Comparison of ENCODE assay signal across 8 cellular contexts in genomic region chr22:20393705-20394476, GRCh38. TPM values are rescaled to one million over a fixed set of nuclear protein-coding genes. Genes with fewer than 3 reads are reported as not detected.
DNase-seq lines count a peak whose midpoint lies in the region; ATAC-seq and TF ChIP-seq lines count a peak whose summit lies in the region.

Gene ZNF74 (plus strand): TSS chr22:20394151. CDS start chr22:20394629, 478 bp downstream.

- ATAC-seq in GM19455 (IDR thresholded peaks at IDR 0.05; ENCODE audit: unreplicated experiment) (peak; percentile 74), Panc1 (peak; percentile 97)

- BruUV-seq in Panc1 (replicated peaks; lab: Mats Ljungman, UMichigan), result no TSS peak

- H3K27me3 ChIP-seq in Panc1 (ENCODE audit: control insufficient read depth, insufficient read depth, low read length) (no peaks in the 10 kb centered on the region), esophagus muscularis mucosa (no peaks in the 10 kb centered on the region), mucosa of stomach (ENCODE audit: control insufficient read depth, insufficient read depth, low read length) (no peaks in the 10 kb centered on the region)

- WGBS in esophagus muscularis mucosa, result 5% methylated on average over 16 of the region's 71 CpGs

- peak within 1 kb of the TSS; percentile 74 for H3K9ac ChIP-seq in mucosa of stomach (ENCODE audit: low read length)

- peaks cover 0 to 6% (median 4%) of the 10 kb centered on the region in 7 donors for H3K9me3 Mint-ChIP-seq in CD14-positive monocyte

- TF ChIP-seq CTCF in CD14-positive monocyte (IDR thresholded peaks at IDR 0.05) (no peak), Panc1 (IDR thresholded peaks at IDR 0.05) (no peak), esophagus muscularis mucosa (IDR thresholded peaks at IDR 0.05) (peak in 1 of 3 experiments; percentile 26)

- H3K9me3 ChIP-seq in Panc1 (ENCODE audit: control insufficient read depth, insufficient read depth, low read depth, low read length) (no peaks in the 10 kb centered on the region), esophagus muscularis mucosa (no peaks in the 10 kb centered on the region), mucosa of stomach (ENCODE audit: control insufficient read depth, low read length) (no peaks in the 10 kb centered on the region)

- H3K36me3 Mint-ChIP-seq in CD14-positive monocyte, result peaks cover 0 to 2% of the 10 kb centered on the region in 2 donors

- CTCF ChIA-PET in Panc1 (lab: Charles Lee), result interaction anchor here (0.5 kb wide), 1 partner anchor 11 kb away, joined by 4 read pairs; no protein-coding TSS in a partner anchor

- POLR2A ChIA-PET in Panc1 (lab: Charles Lee), result interaction anchor here (0.6 kb wide), 2 partner anchors 18 to 29 kb away, joined by 5 to 9 read pairs; no protein-coding TSS in a partner anchor

- DNase-seq in CD14-positive monocyte (ENCODE audit: low spot score), result peak; percentile 83
- peak; percentile 67 for DNase-seq in HuH-7.5 (ENCODE audit: low spot score)
- DNase-seq in Panc1 (ENCODE audit: low read depth, low spot score), result peak; percentile 42
- DNase-seq in activated T-cell treated with anti-CD3 and anti-CD28 coated beads, Interleukin-2, amount 50 U/mL, for 48 hours, result peak; percentile 85 to 88
- peak; percentile 95 for DNase-seq in esophagus muscularis mucosa (ENCODE audit: extremely low spot score)
- DNase-seq in stimulated activated CD8-positive, alpha-beta memory T cell treated with anti-CD3 and anti-CD28 coated beads, Interleukin-4, amount 100 ng/mL, for 4 hours (ENCODE audit: low read depth in 2 of 2, low spot score in 1 of 2), result peak; percentile 51 to 56

- no peak for TF ChIP-seq POLR2A in esophagus muscularis mucosa (IDR thresholded peaks at IDR 0.05; ENCODE audit: low read depth)

- H3K4me3 ChIP-seq in Panc1 (ENCODE audit: low read depth in 2 of 2, low read length in 2 of 2) (peak within 1 kb of the TSS; percentile 69 to 72), esophagus muscularis mucosa (peak within 1 kb of the TSS; percentile 85 to 94 (median 86)), mucosa of stomach (ENCODE audit: low read length) (peak within 1 kb of the TSS; percentile 82)

- intact Hi-C loops in CD14-positive monocyte (cut with micrococcal nuclease) (no loop called here), Panc1 (cut with micrococcal nuclease; ENCODE audit: unreplicated experiment) (no loop called here), esophagus muscularis mucosa (cut with DNase I) (loop anchor here (10.0 kb wide), 1 partner anchor 69 kb away; the partner anchor contains the start of gene DGCR6L)

- H3K36me3 ChIP-seq in Panc1 (ENCODE audit: control insufficient read depth, insufficient read depth, low read length) (no peaks in the 10 kb centered on the region; the same call in 1 of the 2 replicates), esophagus muscularis mucosa (no peaks in the 10 kb centered on the region), mucosa of stomach (ENCODE audit: control insufficient read depth, insufficient read depth, low read length) (no peaks in the 10 kb centered on the region)

- H3K4me3 Mint-ChIP-seq in CD14-positive monocyte, result peak within 1 kb of the TSS; percentile 88 to 91

- no peak for TF ChIP-seq EP300 in esophagus muscularis mucosa (IDR thresholded peaks at IDR 0.05)

- peaks cover 31% of the 10 kb centered on the region for H3K4me1 Mint-ChIP-seq in CD14-positive monocyte

- peaks cover 0 to 6% (median 0%) of the 10 kb centered on the region in 3 donors for H3K27me3 Mint-ChIP-seq in CD14-positive monocyte (ENCODE audit: low read depth in 3 of 3)

- H3K27ac ChIP-seq in Panc1 (ENCODE audit: low read length), result peak within 1 kb of the TSS; percentile 86
- H3K27ac ChIP-seq in esophagus muscularis mucosa (replicated peaks in 1 of 4), result peak within 1 kb of the TSS; percentile 78 to 85 (median 79)

- in situ Hi-C loops in Panc1 (cut with HindIII; ENCODE audit: low pct_unique_long_range_greater_than_20kb, low sequenced_read_pairs), result no loop called here

- peak within 1 kb of the TSS; percentile 53 to 91 (median 79) for H3K27ac Mint-ChIP-seq in CD14-positive monocyte

- H3K4me1 ChIP-seq in Panc1 (ENCODE audit: control insufficient read depth, insufficient read depth, low read length), result peaks cover 5% of the 10 kb centered on the region; the same call in 1 of the 2 replicates
- peaks cover 13 to 37% (median 28%) of the 10 kb centered on the region in 4 donors for H3K4me1 ChIP-seq in esophagus muscularis mucosa
- H3K4me1 ChIP-seq in mucosa of stomach (ENCODE audit: control insufficient read depth, insufficient read depth, low read length), result peaks cover 20% of the 10 kb centered on the region

RNA-seq across cellular contexts. Expression of gene ZNF74, which starts in this region (rescaled TPM):
- 1 to 10 TPM; 1.9 TPM for polyA plus RNA-seq in CD14-positive monocyte
- total RNA-seq in Panc1 (2021; ENCODE audit: unreplicated experiment) (13.2 TPM), esophagus muscularis mucosa (10 to 100 TPM in 3 of 4 donors, 1 to 10 TPM in 1; 9.6 to 20.0 (median 15.0) TPM)
- polyA plus RNA-seq in Panc1 (2012; ENCODE audit: insufficient read length), result 16.4 TPM

Comparison
In these comparisons a context has a peak if more than half of its experiments do, and no peak if none do; other contexts are left out.
1. Peak in every context shown above with its lines: DNase-seq, ATAC-seq, H3K4me3 ChIP-seq and H3K27ac ChIP-seq.
2. DNase-seq: peak in every context shown above with its lines; median percentile 95 in esophagus muscularis mucosa; 86 in activated T-cell treated with anti-CD3 and anti-CD28 coated beads, Interleukin-2, amount 50 U/mL, for 48 hours; 83 in CD14-positive monocyte; 67 in HuH-7.5; 54 in stimulated activated CD8-positive, alpha-beta memory T cell treated with anti-CD3 and anti-CD28 coated beads, Interleukin-4, amount 100 ng/mL, for 4 hours; 42 in Panc1.